1 cellular context compared by ENCODE assay signal in genomic region chr12:6425588-6426531, GRCh38.
TF ChIP-seq lines count a peak whose summit lies in the region.

No MANE protein-coding gene starts in this region.

TF ChIP-seq in HepG2, 621 proteins besides CTCF, POLR2A, EP300 and RAD21 (continued from another document):
- TF ChIP-seq MYPOP (CRISPR knock-in tag; IDR thresholded peaks at IDR 0.05), result 0 out of 2 replicates have a peak, but pooled peaks have one; percentile 26
- TF ChIP-seq ZXDC (CRISPR knock-in tag; IDR thresholded peaks at IDR 0.05), result no peak
- TF ChIP-seq SRSF1 (optimal IDR thresholded peaks at IDR 0.05; ENCODE audit: low read depth, low read length), result no peak
- no peak for TF ChIP-seq TOPORS (CRISPR knock-in tag; IDR thresholded peaks at IDR 0.05)
- TF ChIP-seq ZBTB37 (CRISPR knock-in tag; IDR thresholded peaks at IDR 0.05), result no peak
- no peak for TF ChIP-seq RORA (CRISPR knock-in tag; IDR thresholded peaks at IDR 0.05)
- no peak for TF ChIP-seq POLR2AphosphoS2 (IDR thresholded peaks at IDR 0.05; ENCODE audit: low read depth, low read length)
- TF ChIP-seq ZNF850 (CRISPR knock-in tag; conservative IDR thresholded peaks at IDR 0.05), result no peak
- TF ChIP-seq ZNF563 (CRISPR knock-in tag; IDR thresholded peaks at IDR 0.05), result no peak
- TF ChIP-seq SMYD3 (CRISPR knock-in tag; IDR thresholded peaks at IDR 0.05), result no peak
- TF ChIP-seq MAX (IDR thresholded peaks at IDR 0.05), result no peak
- TF ChIP-seq ZNF75D (CRISPR knock-in tag; IDR thresholded peaks at IDR 0.05; ENCODE audit: borderline replicate concordance), result no peak
- no peak for TF ChIP-seq ZNF703 (CRISPR knock-in tag; IDR thresholded peaks at IDR 0.05; ENCODE audit: borderline replicate concordance)
- no peak for TF ChIP-seq ZNF747 (CRISPR knock-in tag; IDR thresholded peaks at IDR 0.05; ENCODE audit: borderline replicate concordance)
- TF ChIP-seq HOMEZ (CRISPR knock-in tag; IDR thresholded peaks at IDR 0.05; ENCODE audit: low read depth), result no peak
- no peak for TF ChIP-seq MLX (CRISPR knock-in tag; IDR thresholded peaks at IDR 0.05)
